1 cellular context compared by ENCODE assay signal in the genomic region with DNA sequence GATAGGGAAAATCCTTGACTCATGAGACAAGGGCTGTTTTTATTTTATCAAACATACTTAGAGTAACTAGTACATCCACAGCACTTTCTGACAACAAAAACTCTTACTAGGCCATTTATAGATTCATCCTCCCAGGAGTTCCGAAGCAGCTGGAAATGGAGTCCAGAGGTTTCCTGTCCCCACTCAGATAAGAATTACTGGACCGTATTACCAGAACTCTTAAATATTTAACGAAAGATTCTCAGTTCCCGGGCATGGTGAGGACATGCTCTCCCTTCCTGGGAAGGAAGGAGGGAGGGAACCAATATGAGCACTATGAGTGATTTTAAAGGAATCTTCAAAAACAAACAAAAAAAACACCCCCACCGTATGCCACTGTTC.
TF ChIP-seq lines count a peak whose summit lies in the region.

No MANE protein-coding gene starts in this region.

TF ChIP-seq in GM23338, 12 proteins besides CTCF, POLR2A, EP300 and RAD21 (continued from another document):
- TF ChIP-seq, protein P1, sequence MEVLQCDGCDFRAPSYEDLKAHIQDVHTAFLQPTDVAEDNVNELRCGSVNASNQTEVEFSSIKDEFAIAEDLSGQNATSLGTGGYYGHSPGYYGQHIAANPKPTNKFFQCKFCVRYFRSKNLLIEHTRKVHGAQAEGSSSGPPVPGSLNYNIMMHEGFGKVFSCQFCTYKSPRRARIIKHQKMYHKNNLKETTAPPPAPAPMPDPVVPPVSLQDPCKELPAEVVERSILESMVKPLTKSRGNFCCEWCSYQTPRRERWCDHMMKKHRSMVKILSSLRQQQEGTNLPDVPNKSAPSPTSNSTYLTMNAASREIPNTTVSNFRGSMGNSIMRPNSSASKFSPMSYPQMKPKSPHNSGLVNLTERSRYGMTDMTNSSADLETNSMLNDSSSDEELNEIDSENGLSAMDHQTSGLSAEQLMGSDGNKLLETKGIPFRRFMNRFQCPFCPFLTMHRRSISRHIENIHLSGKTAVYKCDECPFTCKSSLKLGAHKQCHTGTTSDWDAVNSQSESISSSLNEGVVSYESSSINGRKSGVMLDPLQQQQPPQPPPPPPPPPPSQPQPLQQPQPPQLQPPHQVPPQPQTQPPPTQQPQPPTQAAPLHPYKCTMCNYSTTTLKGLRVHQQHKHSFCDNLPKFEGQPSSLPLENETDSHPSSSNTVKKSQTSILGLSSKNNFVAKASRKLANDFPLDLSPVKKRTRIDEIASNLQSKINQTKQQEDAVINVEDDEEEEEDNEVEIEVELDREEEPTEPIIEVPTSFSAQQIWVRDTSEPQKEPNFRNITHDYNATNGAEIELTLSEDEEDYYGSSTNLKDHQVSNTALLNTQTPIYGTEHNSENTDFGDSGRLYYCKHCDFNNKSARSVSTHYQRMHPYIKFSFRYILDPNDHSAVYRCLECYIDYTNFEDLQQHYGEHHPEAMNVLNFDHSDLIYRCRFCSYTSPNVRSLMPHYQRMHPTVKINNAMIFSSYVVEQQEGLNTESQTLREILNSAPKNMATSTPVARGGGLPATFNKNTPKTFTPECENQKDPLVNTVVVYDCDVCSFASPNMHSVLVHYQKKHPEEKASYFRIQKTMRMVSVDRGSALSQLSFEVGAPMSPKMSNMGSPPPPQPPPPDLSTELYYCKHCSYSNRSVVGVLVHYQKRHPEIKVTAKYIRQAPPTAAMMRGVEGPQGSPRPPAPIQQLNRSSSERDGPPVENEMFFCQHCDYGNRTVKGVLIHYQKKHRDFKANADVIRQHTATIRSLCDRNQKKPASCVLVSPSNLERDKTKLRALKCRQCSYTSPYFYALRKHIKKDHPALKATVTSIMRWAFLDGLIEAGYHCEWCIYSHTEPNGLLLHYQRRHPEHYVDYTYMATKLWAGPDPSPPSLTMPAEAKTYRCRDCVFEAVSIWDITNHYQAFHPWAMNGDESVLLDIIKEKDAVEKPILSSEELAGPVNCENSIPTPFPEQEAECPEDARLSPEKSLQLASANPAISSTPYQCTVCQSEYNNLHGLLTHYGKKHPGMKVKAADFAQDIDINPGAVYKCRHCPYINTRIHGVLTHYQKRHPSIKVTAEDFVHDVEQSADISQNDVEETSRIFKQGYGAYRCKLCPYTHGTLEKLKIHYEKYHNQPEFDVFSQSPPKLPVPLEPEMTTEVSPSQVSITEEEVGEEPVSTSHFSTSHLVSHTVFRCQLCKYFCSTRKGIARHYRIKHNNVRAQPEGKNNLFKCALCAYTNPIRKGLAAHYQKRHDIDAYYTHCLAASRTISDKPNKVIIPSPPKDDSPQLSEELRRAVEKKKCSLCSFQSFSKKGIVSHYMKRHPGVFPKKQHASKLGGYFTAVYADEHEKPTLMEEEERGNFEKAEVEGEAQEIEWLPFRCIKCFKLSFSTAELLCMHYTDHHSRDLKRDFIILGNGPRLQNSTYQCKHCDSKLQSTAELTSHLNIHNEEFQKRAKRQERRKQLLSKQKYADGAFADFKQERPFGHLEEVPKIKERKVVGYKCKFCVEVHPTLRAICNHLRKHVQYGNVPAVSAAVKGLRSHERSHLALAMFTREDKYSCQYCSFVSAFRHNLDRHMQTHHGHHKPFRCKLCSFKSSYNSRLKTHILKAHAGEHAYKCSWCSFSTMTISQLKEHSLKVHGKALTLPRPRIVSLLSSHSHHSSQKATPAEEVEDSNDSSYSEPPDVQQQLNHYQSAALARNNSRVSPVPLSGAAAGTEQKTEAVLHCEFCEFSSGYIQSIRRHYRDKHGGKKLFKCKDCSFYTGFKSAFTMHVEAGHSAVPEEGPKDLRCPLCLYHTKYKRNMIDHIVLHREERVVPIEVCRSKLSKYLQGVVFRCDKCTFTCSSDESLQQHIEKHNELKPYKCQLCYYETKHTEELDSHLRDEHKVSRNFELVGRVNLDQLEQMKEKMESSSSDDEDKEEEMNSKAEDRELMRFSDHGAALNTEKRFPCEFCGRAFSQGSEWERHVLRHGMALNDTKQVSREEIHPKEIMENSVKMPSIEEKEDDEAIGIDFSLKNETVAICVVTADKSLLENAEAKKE (CRISPR knock-in tag; IDR thresholded peaks at IDR 0.05) = no peak
- TF ChIP-seq EZH2phosphoT487 (IDR thresholded peaks at IDR 0.05; ENCODE audit: unreplicated experiment) = no peak
- TF ChIP-seq ZNF331 (CRISPR knock-in tag; IDR thresholded peaks at IDR 0.05; ENCODE audit: low read depth) = no peak
- no peak for TF ChIP-seq EZH2 (IDR thresholded peaks at IDR 0.05; ENCODE audit: low read depth, unreplicated experiment)
- TF ChIP-seq, protein P2, sequence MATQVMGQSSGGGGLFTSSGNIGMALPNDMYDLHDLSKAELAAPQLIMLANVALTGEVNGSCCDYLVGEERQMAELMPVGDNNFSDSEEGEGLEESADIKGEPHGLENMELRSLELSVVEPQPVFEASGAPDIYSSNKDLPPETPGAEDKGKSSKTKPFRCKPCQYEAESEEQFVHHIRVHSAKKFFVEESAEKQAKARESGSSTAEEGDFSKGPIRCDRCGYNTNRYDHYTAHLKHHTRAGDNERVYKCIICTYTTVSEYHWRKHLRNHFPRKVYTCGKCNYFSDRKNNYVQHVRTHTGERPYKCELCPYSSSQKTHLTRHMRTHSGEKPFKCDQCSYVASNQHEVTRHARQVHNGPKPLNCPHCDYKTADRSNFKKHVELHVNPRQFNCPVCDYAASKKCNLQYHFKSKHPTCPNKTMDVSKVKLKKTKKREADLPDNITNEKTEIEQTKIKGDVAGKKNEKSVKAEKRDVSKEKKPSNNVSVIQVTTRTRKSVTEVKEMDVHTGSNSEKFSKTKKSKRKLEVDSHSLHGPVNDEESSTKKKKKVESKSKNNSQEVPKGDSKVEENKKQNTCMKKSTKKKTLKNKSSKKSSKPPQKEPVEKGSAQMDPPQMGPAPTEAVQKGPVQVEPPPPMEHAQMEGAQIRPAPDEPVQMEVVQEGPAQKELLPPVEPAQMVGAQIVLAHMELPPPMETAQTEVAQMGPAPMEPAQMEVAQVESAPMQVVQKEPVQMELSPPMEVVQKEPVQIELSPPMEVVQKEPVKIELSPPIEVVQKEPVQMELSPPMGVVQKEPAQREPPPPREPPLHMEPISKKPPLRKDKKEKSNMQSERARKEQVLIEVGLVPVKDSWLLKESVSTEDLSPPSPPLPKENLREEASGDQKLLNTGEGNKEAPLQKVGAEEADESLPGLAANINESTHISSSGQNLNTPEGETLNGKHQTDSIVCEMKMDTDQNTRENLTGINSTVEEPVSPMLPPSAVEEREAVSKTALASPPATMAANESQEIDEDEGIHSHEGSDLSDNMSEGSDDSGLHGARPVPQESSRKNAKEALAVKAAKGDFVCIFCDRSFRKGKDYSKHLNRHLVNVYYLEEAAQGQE (IDR thresholded peaks at IDR 0.05; ENCODE audit: unreplicated experiment) = no peak
- TF ChIP-seq ZNF114 (CRISPR knock-in tag; IDR thresholded peaks at IDR 0.05) = no peak
- TF ChIP-seq, protein P3, sequence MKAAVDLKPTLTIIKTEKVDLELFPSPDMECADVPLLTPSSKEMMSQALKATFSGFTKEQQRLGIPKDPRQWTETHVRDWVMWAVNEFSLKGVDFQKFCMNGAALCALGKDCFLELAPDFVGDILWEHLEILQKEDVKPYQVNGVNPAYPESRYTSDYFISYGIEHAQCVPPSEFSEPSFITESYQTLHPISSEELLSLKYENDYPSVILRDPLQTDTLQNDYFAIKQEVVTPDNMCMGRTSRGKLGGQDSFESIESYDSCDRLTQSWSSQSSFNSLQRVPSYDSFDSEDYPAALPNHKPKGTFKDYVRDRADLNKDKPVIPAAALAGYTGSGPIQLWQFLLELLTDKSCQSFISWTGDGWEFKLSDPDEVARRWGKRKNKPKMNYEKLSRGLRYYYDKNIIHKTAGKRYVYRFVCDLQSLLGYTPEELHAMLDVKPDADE (IDR thresholded peaks at IDR 0.05) = no peak
- TF ChIP-seq POLR2AphosphoS5 (IDR thresholded peaks at IDR 0.05; ENCODE audit: low read depth) = no peak
- TF ChIP-seq JUNB (IDR thresholded peaks at IDR 0.05; ENCODE audit: unreplicated experiment) = no peak
TF ChIP-seq in GM23338: peak in this region for 0.
